ENCODE assay signal across 8 cellular contexts in genomic region chr19:13162749-13163608, GRCh38. TPM values are rescaled to one million over a fixed set of nuclear protein-coding genes. Genes with fewer than 3 reads are reported as not detected.
DNase-seq lines count a peak whose midpoint lies in the region; ATAC-seq and TF ChIP-seq lines count a peak whose summit lies in the region.

No MANE protein-coding gene starts in this region.

- CTCF ChIA-PET in A673 (lab: Charles Lee), result interaction anchor here (0.5 kb wide), 1 partner anchor 71 kb away, joined by 3 read pairs; no protein-coding TSS in a partner anchor

- no peaks in the 10 kb centered on the region for H3K27me3 Mint-ChIP-seq in naive thymus-derived CD8-positive, alpha-beta T cell
- H3K27me3 Mint-ChIP-seq in stimulated activated naive B cell treated with anti-CD40 and anti-IgM and Interleukin-4, amounts not matched to agents 10 μg/mL and 1 μg/mL and 100 μg/mL, for 72 hours, result no peaks in the 10 kb centered on the region

- no peaks in the 10 kb centered on the region for H3K9me3 ChIP-seq in A673 (ENCODE audit: low read depth, low read length, poor library complexity, severe bottlenecking)
- H3K9me3 ChIP-seq in KOPT-K1 (ENCODE audit: insufficient read depth, low read length, poor library complexity, severe bottlenecking), result no peaks in the 10 kb centered on the region
- no peaks in the 10 kb centered on the region for H3K9me3 ChIP-seq in fibroblast of lung (ENCODE audit: control insufficient read depth, insufficient read depth, low read depth, low read length)

- H3K36me3 ChIP-seq in A673 (ENCODE audit: insufficient read depth, low read length, poor library complexity, severe bottlenecking) (no peaks in the 10 kb centered on the region), KOPT-K1 (ENCODE audit: insufficient read depth, low read length) (no peaks in the 10 kb centered on the region), fibroblast of lung (ENCODE audit: control insufficient read depth, insufficient read depth, low read length) (no peaks in the 10 kb centered on the region)

- peak overlapping the region; percentile 76 to 99 (median 98) for H3K27ac Mint-ChIP-seq in naive thymus-derived CD8-positive, alpha-beta T cell
- H3K27ac Mint-ChIP-seq in stimulated activated naive B cell treated with anti-CD40 and anti-IgM and Interleukin-4, amounts not matched to agents 10 μg/mL and 1 μg/mL and 100 μg/mL, for 72 hours, result peak overlapping the region; percentile 87

- intact Hi-C loops in A673 (cut with micrococcal nuclease; ENCODE audit: unreplicated experiment), result loop anchor here (10.0 kb wide), 1 partner anchor 682 kb away; no protein-coding TSS in a partner anchor

- peak overlapping the region; percentile 59 for H3K4me2 ChIP-seq in fibroblast of lung (ENCODE audit: extremely low read depth, insufficient read depth, low read length)

- ATAC-seq in GM18907 (IDR thresholded peaks at IDR 0.05; ENCODE audit: unreplicated experiment), result peak; percentile 47
- ATAC-seq in naive thymus-derived CD8-positive, alpha-beta T cell, result peak; percentile 50 to 56
- peak; percentile 60 to 65 for ATAC-seq in stimulated activated naive B cell treated with anti-CD40 and anti-IgM and Interleukin-4, amounts not matched to agents 10 μg/mL and 1 μg/mL and 100 μg/mL, for 72 hours (replicated peaks)

- H3K4me3 ChIP-seq in A673 (ENCODE audit: low read depth, low read length, poor library complexity, severe bottlenecking) (peak overlapping the region; percentile 44), fibroblast of lung (replicated peaks in 1 of 4; ENCODE audit: control extremely low read depth in 1 of 4, insufficient read depth in 1 of 4, low read depth in 3 of 4, low read length in 4 of 4) (peak overlapping the region; percentile 2 to 51 (median 22))

- no peaks in the 10 kb centered on the region for H3K9me3 Mint-ChIP-seq in naive thymus-derived CD8-positive, alpha-beta T cell
- H3K9me3 Mint-ChIP-seq in stimulated activated naive B cell treated with anti-CD40 and anti-IgM and Interleukin-4, amounts not matched to agents 10 μg/mL and 1 μg/mL and 100 μg/mL, for 72 hours, result no peaks in the 10 kb centered on the region

- no peak for TF ChIP-seq CTCF in A673 (conservative IDR thresholded peaks at IDR 0.05; ENCODE audit: low read depth, low read length)
- TF ChIP-seq CTCF in fibroblast of lung (conservative IDR thresholded peaks at IDR 0.05 in 1 of 2, IDR thresholded peaks at IDR 0.05 in 1 of 2; ENCODE audit: low read depth in 1 of 2, low read length in 2 of 2), result no peak

- H3K27me3 ChIP-seq in A673 (replicated peaks; ENCODE audit: insufficient read depth, low read depth, low read length, poor library complexity), result no peaks in the 10 kb centered on the region
- no peaks in the 10 kb centered on the region for H3K27me3 ChIP-seq in fibroblast of lung (ENCODE audit: control insufficient read depth, insufficient read depth, low read length)

- BruUV-seq in A673 (replicated peaks; lab: Mats Ljungman, UMichigan), result no TSS peak

- peak overlapping the region; percentile 33 for H2AFZ ChIP-seq in fibroblast of lung (ENCODE audit: low read length)

- H3K4me1 ChIP-seq in A673 (ENCODE audit: insufficient read depth, low read length, poor library complexity, severe bottlenecking) (peaks cover 48% of the 10 kb centered on the region), fibroblast of lung (ENCODE audit: control insufficient read depth, extremely low read depth, insufficient read depth, low read length) (peaks cover 29% of the 10 kb centered on the region)

- DNase-seq in A673 (ENCODE audit: low spot score) (peak; percentile 99), RPMI7951 (ENCODE audit: low read depth) (peak; percentile 99), fibroblast of lung (ENCODE audit: low read depth in 2 of 2) (peak; percentile 98)
- DNase-seq in activated T-helper 1 cell treated with anti-CD3 and anti-CD28 coated beads, Interleukin-2, amount 50 U/mL, for 16 hours (ENCODE audit: low read depth in 1 of 2, low spot score in 1 of 2), result peak; percentile 53 to 76
- DNase-seq in naive thymus-derived CD8-positive, alpha-beta T cell, result peak; percentile 60 to 87 (median 72)
- DNase-seq in stimulated activated naive B cell treated with anti-CD40 and anti-IgM and Interleukin-4, amounts not matched to agents 10 μg/mL and 1 μg/mL and 100 μg/mL, for 72 hours, result peak; percentile 78

- POLR2A ChIA-PET in A673 (lab: Charles Lee; ENCODE audit: low non-redundant PET), result no interaction called here
- POLR2A ChIA-PET in naive thymus-derived CD8-positive, alpha-beta T cell (lab: Charles Lee), result interaction anchor here (0.5 to 24.2 kb wide), 12 partner anchors 7 to 63 kb away, joined by 3 to 918 read pairs (median 6); partner anchors contain the start of genes IER2 and STX10

- peak overlapping the region; percentile 100 for H3K27ac ChIP-seq in A673 (ENCODE audit: low read depth, low read length, poor library complexity, severe bottlenecking)
- peak overlapping the region; percentile 91 for H3K27ac ChIP-seq in KOPT-K1 (ENCODE audit: low read depth, low read length, poor library complexity, severe bottlenecking)
- H3K27ac ChIP-seq in fibroblast of lung (ENCODE audit: insufficient read depth, low read length), result peak overlapping the region; percentile 82

- H3K36me3 Mint-ChIP-seq in naive thymus-derived CD8-positive, alpha-beta T cell, result no peaks in the 10 kb centered on the region
- peaks cover 2 to 3% of the 10 kb centered on the region in 2 donors for H3K36me3 Mint-ChIP-seq in stimulated activated naive B cell treated with anti-CD40 and anti-IgM and Interleukin-4, amounts not matched to agents 10 μg/mL and 1 μg/mL and 100 μg/mL, for 72 hours

- no peaks in the 10 kb centered on the region for H3K79me2 ChIP-seq in fibroblast of lung (ENCODE audit: control insufficient read depth, insufficient read depth, low read length)

- peak overlapping the region; percentile 63 for H3K9ac ChIP-seq in fibroblast of lung (ENCODE audit: insufficient read depth, low read length)

- H3K4me1 Mint-ChIP-seq in naive thymus-derived CD8-positive, alpha-beta T cell, result peaks cover 21 to 91% (median 73%) of the 10 kb centered on the region in 4 donors
- H3K4me1 Mint-ChIP-seq in stimulated activated naive B cell treated with anti-CD40 and anti-IgM and Interleukin-4, amounts not matched to agents 10 μg/mL and 1 μg/mL and 100 μg/mL, for 72 hours, result peaks cover 41 to 81% of the 10 kb centered on the region in 2 donors

- H4K20me1 ChIP-seq in fibroblast of lung (ENCODE audit: control insufficient read depth, extremely low read depth, insufficient read depth, low read length), result no peaks in the 10 kb centered on the region

- H3K4me3 Mint-ChIP-seq in naive thymus-derived CD8-positive, alpha-beta T cell, result peak overlapping the region; percentile 78 to 93 (median 88)
- H3K4me3 Mint-ChIP-seq in stimulated activated naive B cell treated with anti-CD40 and anti-IgM and Interleukin-4, amounts not matched to agents 10 μg/mL and 1 μg/mL and 100 μg/mL, for 72 hours, result peak overlapping the region; percentile 82 to 85

RNA-seq across cellular contexts. Expression of gene IER2, which starts 12.8 kb away (rescaled TPM):
- total RNA-seq in A673 (2021), result 148 and 164 TPM in 2 replicates
- total RNA-seq in RPMI7951 (2014; rRNA removed; shearing (Covaris generic)), result 15.3 and 18.5 TPM in 2 replicates
- 21.1 and 26.4 TPM in 2 replicates for total RNA-seq in fibroblast of lung
- 16.5 and 99.6 TPM in 2 replicates for polyA plus RNA-seq in fibroblast of lung
- 30.8 and 154 TPM in 2 replicates for polyA plus RNA-seq in fibroblast of lung (2012)
- polyA minus RNA-seq in fibroblast of lung (ENCODE audit: low replicate concordance), result 9.2 and 22.2 TPM in 2 replicates
- 100 to 1,000 TPM; 105 to 112 TPM for total RNA-seq in naive thymus-derived CD8-positive, alpha-beta T cell
- 100 to 1,000 TPM; 100 to 162 (median 107) TPM for polyA plus RNA-seq in naive thymus-derived CD8-positive, alpha-beta T cell

RNA-seq across cellular contexts. Expression of gene STX10, which starts 12.8 kb away (rescaled TPM):
- total RNA-seq in A673 (2021) (63.3 and 69.5 TPM in 2 replicates), fibroblast of lung (69.2 and 78.1 TPM in 2 replicates)
- 136 and 162 TPM in 2 replicates for total RNA-seq in RPMI7951 (2014; rRNA removed; shearing (Covaris generic))
- polyA plus RNA-seq in fibroblast of lung, result 48.9 and 54.3 TPM in 2 replicates
- polyA plus RNA-seq in fibroblast of lung (2012), result 61.8 and 73.6 TPM in 2 replicates
- polyA minus RNA-seq in fibroblast of lung (ENCODE audit: low replicate concordance), result 68.6 and 178 TPM in 2 replicates
- 10 to 100 TPM; 60.2 to 62.8 TPM for total RNA-seq in naive thymus-derived CD8-positive, alpha-beta T cell
- polyA plus RNA-seq in naive thymus-derived CD8-positive, alpha-beta T cell, result 10 to 100 TPM; 36.1 to 56.2 (median 50.2) TPM

RNA-seq across cellular contexts. Expression of gene NACC1, which starts 44.9 kb away (rescaled TPM):
- total RNA-seq in A673 (2021) (119 and 126 TPM in 2 replicates), fibroblast of lung (24.7 and 31.9 TPM in 2 replicates)
- total RNA-seq in RPMI7951 (2014; rRNA removed; shearing (Covaris generic)), result 27.9 and 28.0 TPM in 2 replicates
- 33.5 and 64.7 TPM in 2 replicates for polyA plus RNA-seq in fibroblast of lung
- 38.6 and 61.6 TPM in 2 replicates for polyA plus RNA-seq in fibroblast of lung (2012)
- polyA minus RNA-seq in fibroblast of lung (ENCODE audit: low replicate concordance), result 78.1 and 116 TPM in 2 replicates
- 10 to 100 TPM; 24.5 to 25.7 TPM for total RNA-seq in naive thymus-derived CD8-positive, alpha-beta T cell
- polyA plus RNA-seq in naive thymus-derived CD8-positive, alpha-beta T cell, result 1 to 10 TPM; 1.4 to 3.4 (median 1.9) TPM

RNA-seq across cellular contexts. Expression of gene TRMT1, which starts 46.4 kb away (rescaled TPM):
- total RNA-seq in A673 (2021) (85.7 and 109 TPM in 2 replicates), fibroblast of lung (20.3 and 21.8 TPM in 2 replicates)
- total RNA-seq in RPMI7951 (2014; rRNA removed; shearing (Covaris generic)), result 39.7 and 46.4 TPM in 2 replicates
- 12.2 and 17.9 TPM in 2 replicates for polyA plus RNA-seq in fibroblast of lung
- polyA plus RNA-seq in fibroblast of lung (2012), result 12.4 and 24.1 TPM in 2 replicates
- polyA minus RNA-seq in fibroblast of lung (ENCODE audit: low replicate concordance), result 24.9 and 36.2 TPM in 2 replicates
- total RNA-seq in naive thymus-derived CD8-positive, alpha-beta T cell, result 100 to 1,000 TPM; 100 to 103 TPM
- polyA plus RNA-seq in naive thymus-derived CD8-positive, alpha-beta T cell, result 10 to 100 TPM; 26.1 to 35.1 (median 27.2) TPM

Comparison
In these comparisons a context has a peak if more than half of its experiments do, and no peak if none do; other contexts are left out.
1. Peak in every context shown above with its lines: DNase-seq, ATAC-seq, H3K4me3 ChIP-seq and H3K27ac ChIP-seq.